ENCODE assay signal across 1 cellular context in the genomic region with DNA sequence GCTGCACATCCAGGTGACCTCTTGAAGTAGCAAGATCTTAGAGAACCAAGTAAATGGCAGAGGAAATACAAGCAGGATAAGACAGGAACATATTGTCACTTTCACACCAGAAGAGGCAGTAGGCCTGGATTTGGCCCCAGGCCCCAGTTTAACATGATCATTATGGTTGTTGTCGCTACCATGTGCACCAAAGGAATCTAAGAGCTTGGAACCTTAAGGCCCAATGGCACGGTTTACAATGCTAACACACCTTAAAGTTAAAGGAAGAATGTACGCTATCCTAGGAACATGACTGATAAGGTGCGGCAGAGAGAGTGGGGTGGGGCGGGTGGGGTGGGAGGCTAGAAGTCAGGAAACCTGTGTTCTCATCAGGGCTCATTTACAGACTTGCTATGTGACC.
TF ChIP-seq lines count a peak whose summit lies in the region.

No MANE protein-coding gene starts in this region.

TF ChIP-seq in SK-N-SH, 30 proteins besides CTCF, POLR2A, EP300 and RAD21 (continued from another document):
- TF ChIP-seq, protein P1, sequence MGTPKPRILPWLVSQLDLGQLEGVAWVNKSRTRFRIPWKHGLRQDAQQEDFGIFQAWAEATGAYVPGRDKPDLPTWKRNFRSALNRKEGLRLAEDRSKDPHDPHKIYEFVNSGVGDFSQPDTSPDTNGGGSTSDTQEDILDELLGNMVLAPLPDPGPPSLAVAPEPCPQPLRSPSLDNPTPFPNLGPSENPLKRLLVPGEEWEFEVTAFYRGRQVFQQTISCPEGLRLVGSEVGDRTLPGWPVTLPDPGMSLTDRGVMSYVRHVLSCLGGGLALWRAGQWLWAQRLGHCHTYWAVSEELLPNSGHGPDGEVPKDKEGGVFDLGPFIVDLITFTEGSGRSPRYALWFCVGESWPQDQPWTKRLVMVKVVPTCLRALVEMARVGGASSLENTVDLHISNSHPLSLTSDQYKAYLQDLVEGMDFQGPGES (IDR thresholded peaks at IDR 0.05; ENCODE audit: low read depth, low read length) = no peak
- TF ChIP-seq, protein P2, sequence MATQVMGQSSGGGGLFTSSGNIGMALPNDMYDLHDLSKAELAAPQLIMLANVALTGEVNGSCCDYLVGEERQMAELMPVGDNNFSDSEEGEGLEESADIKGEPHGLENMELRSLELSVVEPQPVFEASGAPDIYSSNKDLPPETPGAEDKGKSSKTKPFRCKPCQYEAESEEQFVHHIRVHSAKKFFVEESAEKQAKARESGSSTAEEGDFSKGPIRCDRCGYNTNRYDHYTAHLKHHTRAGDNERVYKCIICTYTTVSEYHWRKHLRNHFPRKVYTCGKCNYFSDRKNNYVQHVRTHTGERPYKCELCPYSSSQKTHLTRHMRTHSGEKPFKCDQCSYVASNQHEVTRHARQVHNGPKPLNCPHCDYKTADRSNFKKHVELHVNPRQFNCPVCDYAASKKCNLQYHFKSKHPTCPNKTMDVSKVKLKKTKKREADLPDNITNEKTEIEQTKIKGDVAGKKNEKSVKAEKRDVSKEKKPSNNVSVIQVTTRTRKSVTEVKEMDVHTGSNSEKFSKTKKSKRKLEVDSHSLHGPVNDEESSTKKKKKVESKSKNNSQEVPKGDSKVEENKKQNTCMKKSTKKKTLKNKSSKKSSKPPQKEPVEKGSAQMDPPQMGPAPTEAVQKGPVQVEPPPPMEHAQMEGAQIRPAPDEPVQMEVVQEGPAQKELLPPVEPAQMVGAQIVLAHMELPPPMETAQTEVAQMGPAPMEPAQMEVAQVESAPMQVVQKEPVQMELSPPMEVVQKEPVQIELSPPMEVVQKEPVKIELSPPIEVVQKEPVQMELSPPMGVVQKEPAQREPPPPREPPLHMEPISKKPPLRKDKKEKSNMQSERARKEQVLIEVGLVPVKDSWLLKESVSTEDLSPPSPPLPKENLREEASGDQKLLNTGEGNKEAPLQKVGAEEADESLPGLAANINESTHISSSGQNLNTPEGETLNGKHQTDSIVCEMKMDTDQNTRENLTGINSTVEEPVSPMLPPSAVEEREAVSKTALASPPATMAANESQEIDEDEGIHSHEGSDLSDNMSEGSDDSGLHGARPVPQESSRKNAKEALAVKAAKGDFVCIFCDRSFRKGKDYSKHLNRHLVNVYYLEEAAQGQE (IDR thresholded peaks at IDR 0.05; ENCODE audit: low read depth, low read length) = no peak
- TF ChIP-seq, protein P3, sequence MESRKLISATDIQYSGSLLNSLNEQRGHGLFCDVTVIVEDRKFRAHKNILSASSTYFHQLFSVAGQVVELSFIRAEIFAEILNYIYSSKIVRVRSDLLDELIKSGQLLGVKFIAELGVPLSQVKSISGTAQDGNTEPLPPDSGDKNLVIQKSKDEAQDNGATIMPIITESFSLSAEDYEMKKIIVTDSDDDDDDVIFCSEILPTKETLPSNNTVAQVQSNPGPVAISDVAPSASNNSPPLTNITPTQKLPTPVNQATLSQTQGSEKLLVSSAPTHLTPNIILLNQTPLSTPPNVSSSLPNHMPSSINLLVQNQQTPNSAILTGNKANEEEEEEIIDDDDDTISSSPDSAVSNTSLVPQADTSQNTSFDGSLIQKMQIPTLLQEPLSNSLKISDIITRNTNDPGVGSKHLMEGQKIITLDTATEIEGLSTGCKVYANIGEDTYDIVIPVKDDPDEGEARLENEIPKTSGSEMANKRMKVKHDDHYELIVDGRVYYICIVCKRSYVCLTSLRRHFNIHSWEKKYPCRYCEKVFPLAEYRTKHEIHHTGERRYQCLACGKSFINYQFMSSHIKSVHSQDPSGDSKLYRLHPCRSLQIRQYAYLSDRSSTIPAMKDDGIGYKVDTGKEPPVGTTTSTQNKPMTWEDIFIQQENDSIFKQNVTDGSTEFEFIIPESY (IDR thresholded peaks at IDR 0.05; ENCODE audit: borderline replicate concordance, low read depth) = no peak
- no peak for TF ChIP-seq RCOR1 (IDR thresholded peaks at IDR 0.05; ENCODE audit: low read length)
- no peak for TF ChIP-seq GABPA (IDR thresholded peaks at IDR 0.05; ENCODE audit: low read depth)
- no peak for TF ChIP-seq NRF1 (IDR thresholded peaks at IDR 0.05; ENCODE audit: low read depth, low read length)
- TF ChIP-seq, protein P4, sequence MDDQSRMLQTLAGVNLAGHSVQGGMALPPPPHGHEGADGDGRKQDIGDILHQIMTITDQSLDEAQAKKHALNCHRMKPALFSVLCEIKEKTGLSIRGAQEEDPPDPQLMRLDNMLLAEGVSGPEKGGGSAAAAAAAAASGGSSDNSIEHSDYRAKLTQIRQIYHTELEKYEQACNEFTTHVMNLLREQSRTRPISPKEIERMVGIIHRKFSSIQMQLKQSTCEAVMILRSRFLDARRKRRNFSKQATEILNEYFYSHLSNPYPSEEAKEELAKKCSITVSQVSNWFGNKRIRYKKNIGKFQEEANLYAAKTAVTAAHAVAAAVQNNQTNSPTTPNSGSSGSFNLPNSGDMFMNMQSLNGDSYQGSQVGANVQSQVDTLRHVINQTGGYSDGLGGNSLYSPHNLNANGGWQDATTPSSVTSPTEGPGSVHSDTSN (IDR thresholded peaks at IDR 0.05) = no peak
- no peak for TF ChIP-seq NFIC (IDR thresholded peaks at IDR 0.05; ENCODE audit: borderline replicate concordance)
- TF ChIP-seq, protein P5, sequence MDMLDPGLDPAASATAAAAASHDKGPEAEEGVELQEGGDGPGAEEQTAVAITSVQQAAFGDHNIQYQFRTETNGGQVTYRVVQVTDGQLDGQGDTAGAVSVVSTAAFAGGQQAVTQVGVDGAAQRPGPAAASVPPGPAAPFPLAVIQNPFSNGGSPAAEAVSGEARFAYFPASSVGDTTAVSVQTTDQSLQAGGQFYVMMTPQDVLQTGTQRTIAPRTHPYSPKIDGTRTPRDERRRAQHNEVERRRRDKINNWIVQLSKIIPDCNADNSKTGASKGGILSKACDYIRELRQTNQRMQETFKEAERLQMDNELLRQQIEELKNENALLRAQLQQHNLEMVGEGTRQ (IDR thresholded peaks at IDR 0.05; ENCODE audit: borderline replicate concordance, low read depth, low read length) = no peak
- no peak for TF ChIP-seq RFX5 (IDR thresholded peaks at IDR 0.05; ENCODE audit: low read length)
- TF ChIP-seq MEF2A (IDR thresholded peaks at IDR 0.05; ENCODE audit: borderline replicate concordance, low read depth) = no peak
- no peak for TF ChIP-seq TEAD4 (IDR thresholded peaks at IDR 0.05; ENCODE audit: borderline replicate concordance, insufficient read depth)
- TF ChIP-seq, protein P6, sequence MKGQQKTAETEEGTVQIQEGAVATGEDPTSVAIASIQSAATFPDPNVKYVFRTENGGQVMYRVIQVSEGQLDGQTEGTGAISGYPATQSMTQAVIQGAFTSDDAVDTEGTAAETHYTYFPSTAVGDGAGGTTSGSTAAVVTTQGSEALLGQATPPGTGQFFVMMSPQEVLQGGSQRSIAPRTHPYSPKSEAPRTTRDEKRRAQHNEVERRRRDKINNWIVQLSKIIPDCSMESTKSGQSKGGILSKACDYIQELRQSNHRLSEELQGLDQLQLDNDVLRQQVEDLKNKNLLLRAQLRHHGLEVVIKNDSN (IDR thresholded peaks at IDR 0.05; ENCODE audit: borderline replicate concordance, low read depth) = no peak
- TF ChIP-seq TCF12 (IDR thresholded peaks at IDR 0.05) = no peak
- TF ChIP-seq EZH2phosphoT487 (IDR thresholded peaks at IDR 0.05; ENCODE audit: borderline replicate concordance, low read depth) = no peak
